ENCODE assay signal across 9 cellular contexts in genomic region chr6:136549359-136550044, GRCh38. TPM values are rescaled to one million over a fixed set of nuclear protein-coding genes. Genes with fewer than 3 reads are reported as not detected.
DNase-seq lines count a peak whose midpoint lies in the region; ATAC-seq and TF ChIP-seq lines count a peak whose summit lies in the region.
"Had no signal": no experiment of that assay in that cellular context is flagged by ENCODE, and none has a peak within 500 bp of the region (broad histone marks: within the 10 kb centered on the region; RNA-seq: fewer than 3 reads in every experiment).

No MANE protein-coding gene starts in this region.

- H3K27me3 Mint-ChIP-seq in activated CD8-positive, alpha-beta T cell treated with anti-CD3 and anti-CD28 coated beads, Interleukin-2, amount 10 ng/mL, durations not matched to agents 7 days and 5 days (ENCODE audit: low read depth): peaks cover 58% of the 10 kb centered on the region

- POLR2A ChIA-PET in activated CD8-positive, alpha-beta T cell treated with anti-CD3 and anti-CD28 coated beads, Interleukin-2, amount 10 ng/mL, durations not matched to agents 7 days and 5 days (lab: Charles Lee): no interaction called here

- peak overlapping the region; percentile 63 for H3K4me3 ChIP-seq in ovary

- no peaks in the 10 kb centered on the region for H3K9me3 Mint-ChIP-seq in activated CD8-positive, alpha-beta T cell treated with anti-CD3 and anti-CD28 coated beads, Interleukin-2, amount 10 ng/mL, durations not matched to agents 7 days and 5 days (ENCODE audit: insufficient read depth)

- H3K36me3 ChIP-seq in ovary: no peaks in the 10 kb centered on the region

- 3 to 4% (median 4%) methylated on average over 34 to 42 of the region's 42 CpGs for WGBS in ovary, 3 donors

- peaks cover 6% of the 10 kb centered on the region for H3K4me1 Mint-ChIP-seq in activated CD8-positive, alpha-beta T cell treated with anti-CD3 and anti-CD28 coated beads, Interleukin-2, amount 10 ng/mL, durations not matched to agents 7 days and 5 days (ENCODE audit: low read depth)

- no peaks in the 10 kb centered on the region for H3K9me3 ChIP-seq in ovary

- no peaks in the 10 kb centered on the region for H3K27me3 ChIP-seq in ovary

- intact Hi-C loops in ovary (cut with DNase I): no loop called here

- no peak for TF ChIP-seq POLR2A in ovary (IDR thresholded peaks at IDR 0.05)

- H3K4me3 Mint-ChIP-seq in activated CD8-positive, alpha-beta T cell treated with anti-CD3 and anti-CD28 coated beads, Interleukin-2, amount 10 ng/mL, durations not matched to agents 7 days and 5 days: peak overlapping the region; percentile 20

- H3K27ac ChIP-seq in ovary: peak overlapping the region in 1 of 2 donors; percentile 54

- ATAC-seq in HG03342 (IDR thresholded peaks at IDR 0.05; ENCODE audit: unreplicated experiment): peak; percentile 6
- ATAC-seq in activated CD8-positive, alpha-beta T cell treated with anti-CD3 and anti-CD28 coated beads, Interleukin-2, amount 10 ng/mL, durations not matched to agents 7 days and 5 days: peak; percentile 21

- H3K27ac Mint-ChIP-seq in activated CD8-positive, alpha-beta T cell treated with anti-CD3 and anti-CD28 coated beads, Interleukin-2, amount 10 ng/mL, durations not matched to agents 7 days and 5 days: no peak overlapping the region

- CTCF ChIA-PET in activated CD8-positive, alpha-beta T cell treated with anti-CD3 and anti-CD28 coated beads, Interleukin-2, amount 10 ng/mL, durations not matched to agents 7 days and 5 days (lab: Charles Lee): interaction anchor here (0.6 to 2.6 kb wide), 9 partner anchors 7 to 259 kb away, joined by 3 to 17 read pairs (median 4); no protein-coding TSS in a partner anchor

- peak; percentile 40 to 78 (median 76) for DNase-seq in NCI-H1417 (lab: John Stamatoyannopoulos, UW)
- no peak for DNase-seq in NCI-H1417 treated with DMSO at 0.1 percent for 48 hours (lab: John Stamatoyannopoulos, UW)
- DNase-seq in activated CD8-positive, alpha-beta T cell treated with anti-CD3 and anti-CD28 coated beads, Interleukin-2, amount 10 ng/mL, durations not matched to agents 7 days and 5 days: no peak
- peak; percentile 26 for DNase-seq in glomerular visceral epithelial cell (ENCODE audit: extremely low spot score)
- peak in 2 of 5 donors; percentile 10 to 41 for DNase-seq in ovary
- DNase-seq in GDM1 (lab: John Stamatoyannopoulos, UW): no peak
- no peak for DNase-seq in amniotic stem cell (lab: John Stamatoyannopoulos, UW)
- DNase-seq: DND-41 had no signal

- no peaks in the 10 kb centered on the region for H3K36me3 Mint-ChIP-seq in activated CD8-positive, alpha-beta T cell treated with anti-CD3 and anti-CD28 coated beads, Interleukin-2, amount 10 ng/mL, durations not matched to agents 7 days and 5 days (ENCODE audit: low read depth)

- H3K4me1 ChIP-seq in ovary (ENCODE audit: insufficient read depth): peaks cover 9% of the 10 kb centered on the region

- no peak for TF ChIP-seq EP300 in ovary (IDR thresholded peaks at IDR 0.05)

- TF ChIP-seq CTCF in ovary (IDR thresholded peaks at IDR 0.05): no peak

RNA-seq across cellular contexts. Expression of gene MAP7, which starts 0.7 kb away (rescaled TPM):
- under 1 TPM; 0.31 to 0.45 TPM for total RNA-seq in activated CD8-positive, alpha-beta T cell treated with anti-CD3 and anti-CD28 coated beads, Interleukin-2, amount 10 ng/mL, durations not matched to agents 7 days and 5 days
- 10 to 100 TPM in 1 of 7 donors, 1 to 10 TPM in 6; 2.6 to 13.0 (median 3.6) TPM for total RNA-seq in ovary
- 1 to 10 TPM; 1.2 to 3.7 TPM for polyA plus RNA-seq in ovary

Comparison
In these comparisons a context has a peak if more than half of its experiments do, and no peak if none do; other contexts are left out.
1. DNase-seq: peak in NCI-H1417 (3 of 3) and glomerular visceral epithelial cell (single experiment); none in NCI-H1417 treated with DMSO at 0.1 percent for 48 hours (single experiment), activated CD8-positive, alpha-beta T cell treated with anti-CD3 and anti-CD28 coated beads, Interleukin-2, amount 10 ng/mL, durations not matched to agents 7 days and 5 days (single experiment), GDM1 (single experiment) and amniotic stem cell (single experiment).